ENCODE assay signal across 11 cellular contexts in genomic region chr1:101407505-101408211, GRCh38.
A peak's percentile ranks its signal among the peaks of the same experiment; 100 is the strongest.
DNase-seq lines count a peak whose midpoint lies in the region; ATAC-seq lines count a peak whose summit lies in the region.
"Had no signal": no experiment of that assay in that cellular context is flagged by ENCODE, and none has a peak within 500 bp of the region (broad histone marks: within the 10 kb centered on the region; RNA-seq: fewer than 3 reads in every experiment).

No MANE protein-coding gene starts in this region.

- H3K27me3 ChIP-seq in aorta (ENCODE audit: control insufficient read depth in 1 of 2, insufficient read depth in 2 of 2, low read length in 1 of 2) (no peaks in the 10 kb centered on the region), SJCRH30 (0 out of 2 replicates have a peak, but pooled peaks cover 5% of the 10 kb centered on the region)
- H3K27me3 ChIP-seq: body of pancreas had no signal

- no peaks in the 10 kb centered on the region for H3K9me3 ChIP-seq in aorta (ENCODE audit: control insufficient read depth, low read length)
- no peaks in the 10 kb centered on the region for H3K9me3 ChIP-seq in SJCRH30 (replicated peaks)
- H3K9me3 ChIP-seq: body of pancreas had no signal

- H3K4me1 ChIP-seq in aorta (ENCODE audit: control insufficient read depth in 1 of 2, insufficient read depth in 2 of 2, low read length in 2 of 2) (no peaks in the 10 kb centered on the region), SJCRH30 (no peaks in the 10 kb centered on the region; the same call in 1 of the 2 replicates)
- H3K4me1 ChIP-seq: body of pancreas had no signal

- ATAC-seq in GM18858 (IDR thresholded peaks at IDR 0.05; ENCODE audit: unreplicated experiment), result peak; percentile 81
- ATAC-seq in GM21529 (IDR thresholded peaks at IDR 0.05; ENCODE audit: unreplicated experiment), result peak; percentile 66
- peak; percentile 74 for ATAC-seq in HG03196 (IDR thresholded peaks at IDR 0.05; ENCODE audit: unreplicated experiment)
- ATAC-seq in aorta (ENCODE audit: low FRiP score), result no peak
- ATAC-seq: body of pancreas had no signal

- peak; percentile 45 for DNase-seq in left kidney (ENCODE audit: low read depth, low spot score)
- DNase-seq in stimulated activated naive CD4-positive, alpha-beta T cell (lab: John Stamatoyannopoulos, UW), result no peak
- no peak for DNase-seq in stimulated activated CD8-positive, alpha-beta memory T cell treated with anti-CD3 and anti-CD28 coated beads, Interleukin-4, amount 100 ng/mL, for 48 hours
- no peak for DNase-seq in aorta
- no peak for DNase-seq in SJCRH30
- DNase-seq: body of pancreas had no signal

- H3K27ac ChIP-seq in aorta (ENCODE audit: low read depth in 1 of 2, low read length in 2 of 2) (no peak overlapping the region), SJCRH30 (no peak overlapping the region)
- H3K27ac ChIP-seq: body of pancreas, skin epidermis had no signal

- H3K4me3 ChIP-seq in aorta (ENCODE audit: low read length in 2 of 2) (no peak overlapping the region), SJCRH30 (no peak overlapping the region)
- H3K4me3 ChIP-seq: body of pancreas, lung, skin epidermis had no signal

- 25 to 34% methylated on average over 2 of the region's 2 CpGs for whole genome bisulfite sequencing in aorta, 2 donors

- H3K36me3 ChIP-seq in aorta (ENCODE audit: control insufficient read depth in 1 of 2, insufficient read depth in 2 of 2, low read length in 1 of 2) (no peaks in the 10 kb centered on the region), SJCRH30 (no peaks in the 10 kb centered on the region)

- intact Hi-C loops in aorta (cut with DNase I), result no loop called here
